ENCODE assay signal across 14 cellular contexts in genomic region chr6:45566882-45567281, GRCh38.
DNase-seq lines count a peak whose midpoint lies in the region; ATAC-seq and TF ChIP-seq lines count a peak whose summit lies in the region.
"Had no signal": no experiment of that assay in that cellular context is flagged by ENCODE, and none has a peak within 500 bp of the region (broad histone marks: within the 10 kb centered on the region; RNA-seq: fewer than 3 reads in every experiment).

No MANE protein-coding gene starts in this region.

- DNase-seq in Calu3 (peak; percentile 77), M059J (ENCODE audit: low read depth) (peak; percentile 71), endodermal cell (peak; percentile 76), mesothelial cell of epicardium (ENCODE audit: low spot score in 2 of 2, unreplicated experiment in 2 of 2) (no peak), DMS79 (lab: John Stamatoyannopoulos, UW) (no peak)
- DNase-seq in activated T-cell treated with anti-CD3 and anti-CD28 coated beads, Interleukin-2, amount 50 U/mL, for 24 hours, result no peak
- DNase-seq: activated CD4-positive, alpha-beta T cell treated with anti-CD3 and anti-CD28 coated beads for 36 hours; AML-193; brain microvascular endothelial cell; NCI-H1105; NK-92 treated with Interleukin-12 subunit alpha and Interleukin-12 subunit beta, amount 100 ng/mL, for 24 hours; T-cell had no signal

- TF ChIP-seq CTCF in Calu3 (IDR thresholded peaks at IDR 0.05; ENCODE audit: unreplicated experiment) (no peak), endodermal cell (conservative IDR thresholded peaks at IDR 0.05) (no peak), mesothelial cell of epicardium (IDR thresholded peaks at IDR 0.05; ENCODE audit: unreplicated experiment) (no peak)

- 24 to 42% methylated on average over 3 to 4 of the region's 4 CpGs for WGBS in endodermal cell (ENCODE audit: insufficient coverage in 1 of 2, insufficient read length in 1 of 2), 2 experiments

- no peak overlapping the region for H3K4me3 ChIP-seq in endodermal cell (ENCODE audit: low read length)

- no peak overlapping the region for H3K27ac ChIP-seq in endodermal cell (ENCODE audit: low read depth, low read length)
- H3K27ac ChIP-seq: brain microvascular endothelial cell had no signal

- no peak for ATAC-seq in HG02759 (IDR thresholded peaks at IDR 0.05; ENCODE audit: unreplicated experiment)
- no peak for ATAC-seq in HG03342 (IDR thresholded peaks at IDR 0.05; ENCODE audit: unreplicated experiment)
- ATAC-seq: activated CD4-positive, alpha-beta T cell treated with anti-CD3 and anti-CD28 coated beads for 36 hours; T-cell had no signal

- no peaks in the 10 kb centered on the region for H3K36me3 Mint-ChIP-seq in Calu3 (ENCODE audit: insufficient read depth, unreplicated experiment)
- no peaks in the 10 kb centered on the region for H3K36me3 Mint-ChIP-seq in endodermal cell (ENCODE audit: low read depth)
- no peaks in the 10 kb centered on the region for H3K36me3 Mint-ChIP-seq in mesothelial cell of epicardium
- no peaks in the 10 kb centered on the region for H3K36me3 Mint-ChIP-seq in activated T-cell treated with anti-CD3 and anti-CD28 coated beads, Interleukin-2, amount 50 U/mL, for 24 hours (ENCODE audit: low read depth)

- H3K4me1 Mint-ChIP-seq in Calu3 (ENCODE audit: low read depth, unreplicated experiment) (peaks cover 52% of the 10 kb centered on the region), endodermal cell (peaks cover 10% of the 10 kb centered on the region), mesothelial cell of epicardium (peaks cover 54% of the 10 kb centered on the region)
- H3K4me1 Mint-ChIP-seq in activated T-cell treated with anti-CD3 and anti-CD28 coated beads, Interleukin-2, amount 50 U/mL, for 24 hours (ENCODE audit: low read depth), result peaks cover 13% of the 10 kb centered on the region

- H3K4me1 ChIP-seq in endodermal cell (ENCODE audit: control insufficient read depth, insufficient read depth, low read length), result peaks cover 2% of the 10 kb centered on the region

- no peaks in the 10 kb centered on the region for H3K36me3 ChIP-seq in endodermal cell (ENCODE audit: control insufficient read depth, insufficient read depth, low read length)
- H3K36me3 ChIP-seq: brain microvascular endothelial cell had no signal

- H3K27me3 Mint-ChIP-seq in Calu3 (ENCODE audit: unreplicated experiment) (no peaks in the 10 kb centered on the region), endodermal cell (ENCODE audit: insufficient read depth) (peaks cover 32% of the 10 kb centered on the region), mesothelial cell of epicardium (ENCODE audit: low read depth) (no peaks in the 10 kb centered on the region)
- no peaks in the 10 kb centered on the region for H3K27me3 Mint-ChIP-seq in activated T-cell treated with anti-CD3 and anti-CD28 coated beads, Interleukin-2, amount 50 U/mL, for 24 hours
- H3K27me3 Mint-ChIP-seq: T-cell had no signal

- no peaks in the 10 kb centered on the region for H3K27me3 ChIP-seq in endodermal cell (ENCODE audit: control insufficient read depth, insufficient read depth, low read length, poor library complexity, severe bottlenecking)
- H3K27me3 ChIP-seq: brain microvascular endothelial cell had no signal

- CTCF ChIA-PET in Calu3 (lab: Charles Lee), result interaction anchor here (0.6 to 0.9 kb wide), 3 partner anchors 32 to 148 kb away, joined by 3 to 4 read pairs (median 3); no protein-coding TSS in a partner anchor

- no peak overlapping the region for H3K9ac ChIP-seq in endodermal cell (ENCODE audit: extremely low read depth, low read length, poor library complexity, severe bottlenecking)

- no peaks in the 10 kb centered on the region for H3K9me3 ChIP-seq in endodermal cell (ENCODE audit: control insufficient read depth, low read length)

- H3K27ac Mint-ChIP-seq in Calu3 (ENCODE audit: unreplicated experiment) (peak overlapping the region; percentile 78), endodermal cell (peak overlapping the region; percentile 31), mesothelial cell of epicardium (peak overlapping the region; percentile 98)
- no peak overlapping the region for H3K27ac Mint-ChIP-seq in activated T-cell treated with anti-CD3 and anti-CD28 coated beads, Interleukin-2, amount 50 U/mL, for 24 hours
- H3K27ac Mint-ChIP-seq: activated CD4-positive, alpha-beta T cell treated with anti-CD3 and anti-CD28 coated beads for 36 hours; T-cell had no signal

- H3K9me3 Mint-ChIP-seq in Calu3 (ENCODE audit: low read depth, unreplicated experiment) (no peaks in the 10 kb centered on the region), endodermal cell (no peaks in the 10 kb centered on the region), mesothelial cell of epicardium (no peaks in the 10 kb centered on the region)
- no peaks in the 10 kb centered on the region for H3K9me3 Mint-ChIP-seq in activated T-cell treated with anti-CD3 and anti-CD28 coated beads, Interleukin-2, amount 50 U/mL, for 24 hours

- intact Hi-C loops in Calu3 (cut with micrococcal nuclease; ENCODE audit: unreplicated experiment), result loop anchor here (2.0 kb wide), 1 partner anchor 42 kb away; no protein-coding TSS in a partner anchor

- no TSS peak for BruUV-seq in Calu3 (replicated peaks; lab: Mats Ljungman, UMichigan)

- no peak overlapping the region for H3K4me3 Mint-ChIP-seq in Calu3 (ENCODE audit: low read depth, unreplicated experiment)
- H3K4me3 Mint-ChIP-seq in endodermal cell, result no peak overlapping the region
- H3K4me3 Mint-ChIP-seq in mesothelial cell of epicardium, result no peak overlapping the region
- no peak overlapping the region for H3K4me3 Mint-ChIP-seq in activated T-cell treated with anti-CD3 and anti-CD28 coated beads, Interleukin-2, amount 50 U/mL, for 24 hours
- H3K4me3 Mint-ChIP-seq: activated CD4-positive, alpha-beta T cell treated with anti-CD3 and anti-CD28 coated beads for 36 hours; T-cell had no signal

Comparison
In these comparisons a context has a peak if more than half of its experiments do, and no peak if none do; other contexts are left out.
1. DNase-seq: peak in Calu3 (single experiment), M059J (single experiment) and endodermal cell (single experiment); none in mesothelial cell of epicardium (0 of 2), DMS79 (single experiment) and activated T-cell treated with anti-CD3 and anti-CD28 coated beads, Interleukin-2, amount 50 U/mL, for 24 hours (single experiment).